Comparison of ENCODE assay signal across 31 cellular contexts in the genomic region with DNA sequence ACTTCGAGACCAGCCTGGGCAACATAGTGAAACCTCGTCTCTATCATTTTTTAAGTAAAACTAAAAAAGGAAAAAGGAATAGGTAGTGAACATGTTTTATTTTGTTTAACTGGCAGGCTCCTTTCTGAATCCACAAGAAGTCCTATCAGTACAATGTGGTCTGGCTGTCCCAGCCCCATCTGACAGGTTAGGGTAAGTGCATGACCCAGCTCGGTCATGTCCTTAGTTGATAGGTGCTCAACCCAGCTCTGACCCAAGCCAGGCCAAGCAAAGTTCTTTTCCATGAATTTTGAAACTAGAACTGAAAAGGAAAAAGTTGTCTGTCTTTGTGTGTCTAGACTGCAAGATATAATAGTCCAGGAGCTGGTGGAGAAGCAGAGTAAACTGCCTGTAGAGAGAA.
"Had no signal": no experiment of that assay in that cellular context is flagged by ENCODE, and none has a peak within 500 bp of the region (broad histone marks: within the 10 kb centered on the region; RNA-seq: fewer than 3 reads in every experiment).

No MANE protein-coding gene starts in this region.

- H3K27me3 ChIP-seq: Peyer's patch had no signal

- H3K36me3 ChIP-seq: cardiac muscle cell, Peyer's patch had no signal

- H3K9me3 ChIP-seq: Peyer's patch had no signal

- H3K27ac ChIP-seq: cardiac muscle cell, KMS-11, Peyer's patch had no signal

- H3K36me3 Mint-ChIP-seq: T-cell had no signal

- ATAC-seq: activated CD8-positive, alpha-beta T cell treated with anti-CD3 and anti-CD28 coated beads for 36 hours; activated T-cell treated with anti-CD3 and anti-CD28 coated beads, Interleukin-2, amount 50 U/mL, for 72 hours; activated T-helper 17 cell treated with anti-CD3 and anti-CD28 coated beads, Interleukin-2, amount 50 U/mL, for 72 hours; SK-N-SH treated with all-trans-retinoic acid at 6 μM for 48 hours; T-cell; T-helper 17 cell had no signal

- H3K9me3 Mint-ChIP-seq: activated CD8-positive, alpha-beta T cell treated with anti-CD3 and anti-CD28 coated beads for 36 hours; activated naive CD8-positive, alpha-beta T cell treated with anti-CD3 and anti-CD28 coated beads for 36 hours; activated T-cell treated with anti-CD3 and anti-CD28 coated beads, Interleukin-2, amount 50 U/mL, for 72 hours; activated T-helper 17 cell treated with anti-CD3 and anti-CD28 coated beads, Interleukin-2, amount 50 U/mL, for 72 hours; central memory CD8-positive, alpha-beta T cell; T-cell had no signal

- H3K4me3 Mint-ChIP-seq: activated CD4-positive, alpha-beta T cell treated with anti-CD3 and anti-CD28 coated beads, Interleukin-2, amount 10 ng/mL, durations not matched to agents 24 days and 14 days; activated CD8-positive, alpha-beta T cell treated with anti-CD3 and anti-CD28 coated beads for 36 hours; activated naive CD8-positive, alpha-beta T cell treated with anti-CD3 and anti-CD28 coated beads for 36 hours; activated T-cell treated with anti-CD3 and anti-CD28 coated beads, Interleukin-2, amount 50 U/mL, for 72 hours; activated T-helper 17 cell treated with anti-CD3 and anti-CD28 coated beads, Interleukin-2, amount 50 U/mL, for 72 hours; central memory CD8-positive, alpha-beta T cell; T-cell; T-helper 17 cell had no signal

- H3K4me1 ChIP-seq: Peyer's patch had no signal

- H3K27ac Mint-ChIP-seq: activated CD4-positive, alpha-beta T cell treated with anti-CD3 and anti-CD28 coated beads, Interleukin-2, amount 10 ng/mL, durations not matched to agents 24 days and 14 days; activated CD8-positive, alpha-beta T cell treated with anti-CD3 and anti-CD28 coated beads for 36 hours; activated naive CD8-positive, alpha-beta T cell treated with anti-CD3 and anti-CD28 coated beads for 36 hours; activated T-cell treated with anti-CD3 and anti-CD28 coated beads, Interleukin-2, amount 50 U/mL, for 72 hours; activated T-helper 17 cell treated with anti-CD3 and anti-CD28 coated beads, Interleukin-2, amount 50 U/mL, for 72 hours; T-cell; T-helper 17 cell had no signal

- DNase-seq: activated CD4-positive, alpha-beta T cell treated with anti-CD3 and anti-CD28 coated beads, Interleukin-2, amount 10 ng/mL, durations not matched to agents 24 days and 14 days; activated CD4-positive, alpha-beta T cell treated with anti-CD3 and anti-CD28 coated beads, Interleukin-2, amount 50 U/mL, for 4 hours; activated CD8-positive, alpha-beta T cell treated with anti-CD3 and anti-CD28 coated beads for 36 hours; activated effector memory CD4-positive, alpha-beta T cell treated with anti-CD3 and anti-CD28 coated beads, Interleukin-2, amount 50 U/mL, for 16 hours; activated naive CD4-positive, alpha-beta T cell; activated naive CD4-positive, alpha-beta T cell treated with anti-CD3 and anti-CD28 coated beads, Interleukin-2, amount 50 U/mL, for 16 hours; activated naive CD8-positive, alpha-beta T cell treated with anti-CD3 and anti-CD28 coated beads for 36 hours; activated T-cell treated with anti-CD3 and anti-CD28 coated beads, Interleukin-2, amount 50 U/mL, for 1 hour; activated T-cell treated with anti-CD3 and anti-CD28 coated beads, Interleukin-2, amount 50 U/mL, for 72 hours; amniotic stem cell; aorta; MM.1S; MV-4-11; NCI-H1092; NCI-H1436 treated with DMSO at 0.1 percent for 48 hours; NCI-H1694 treated with DMSO at 0.1 percent for 48 hours; NCI-H2029; NCI-H2171; NCI-H748 treated with DMSO at 0.1 percent for 48 hours; NK-92 treated with Interleukin-12 subunit alpha and Interleukin-12 subunit beta, amount 100 ng/mL, for 24 hours; Peyer's patch; RPMI8226; SIG-M5; T-cell; T-helper 17 cell; T-helper 9 cell had no signal

- H3K4me3 ChIP-seq: cardiac muscle cell, Peyer's patch had no signal

- H3K4me1 Mint-ChIP-seq: activated T-helper 17 cell treated with anti-CD3 and anti-CD28 coated beads, Interleukin-2, amount 50 U/mL, for 72 hours had no signal
